In genomic region chr13:106507560-106508274, GRCh38 we compare ENCODE assay signal across 8 cellular contexts. TPM values are rescaled to one million over a fixed set of nuclear protein-coding genes. Genes with fewer than 3 reads are reported as not detected.
DNase-seq lines count a peak whose midpoint lies in the region; ATAC-seq lines count a peak whose summit lies in the region.

No MANE protein-coding gene starts in this region.

- H3K4me1 ChIP-seq in effector memory CD4-positive, alpha-beta T cell (ENCODE audit: control insufficient read depth, insufficient read depth, low read length, poor library complexity, severe bottlenecking), result no peaks in the 10 kb centered on the region

- no peaks in the 10 kb centered on the region for H3K36me3 ChIP-seq in effector memory CD4-positive, alpha-beta T cell (ENCODE audit: control insufficient read depth, insufficient read depth, low read length)

- H3K27me3 ChIP-seq in effector memory CD4-positive, alpha-beta T cell (replicated peaks; ENCODE audit: control insufficient read depth, insufficient read depth, low read length, poor library complexity, severe bottlenecking), result no peaks in the 10 kb centered on the region

- ATAC-seq in GM21576 (IDR thresholded peaks at IDR 0.05; ENCODE audit: unreplicated experiment), result peak; percentile 62

- no peaks in the 10 kb centered on the region for H3K9me3 ChIP-seq in effector memory CD4-positive, alpha-beta T cell (ENCODE audit: control insufficient read depth, low read length)

- peak; percentile 12 for DNase-seq in AG08396 (ENCODE audit: low spot score)
- peak; percentile 67 for DNase-seq in NK-92 treated with Interleukin-12 subunit alpha and Interleukin-12 subunit beta, amount 100 ng/mL, for 24 hours (lab: John Stamatoyannopoulos, UW)
- DNase-seq in fibroblast of the conjunctiva (ENCODE audit: low read depth), result peak; percentile 70
- no peak for DNase-seq in NCI-H2081 treated with DMSO at 0.1 percent for 48 hours (lab: John Stamatoyannopoulos, UW)
- no peak for DNase-seq in effector memory CD4-positive, alpha-beta T cell
- no peak for DNase-seq in central memory CD4-positive, alpha-beta T cell

- peak overlapping the region; percentile 94 for H3K27ac ChIP-seq in temporal lobe (ENCODE audit: low read depth, low read length)
- no peak overlapping the region for H3K27ac ChIP-seq in effector memory CD4-positive, alpha-beta T cell (ENCODE audit: insufficient read depth, low read length, poor library complexity, severe bottlenecking)

- no peak overlapping the region for H3K4me3 ChIP-seq in effector memory CD4-positive, alpha-beta T cell (ENCODE audit: insufficient read depth, low read depth, low read length, poor library complexity, severe bottlenecking)

RNA-seq across cellular contexts. Expression of gene EFNB2, which starts 27.7 kb away (rescaled TPM):
- total RNA-seq in temporal lobe, result 73.0 TPM

Comparison
In these comparisons a context has a peak if more than half of its experiments do, and no peak if none do; other contexts are left out.
1. DNase-seq: peak in AG08396 (single experiment), NK-92 treated with Interleukin-12 subunit alpha and Interleukin-12 subunit beta, amount 100 ng/mL, for 24 hours (single experiment) and fibroblast of the conjunctiva (single experiment); none in NCI-H2081 treated with DMSO at 0.1 percent for 48 hours (single experiment), effector memory CD4-positive, alpha-beta T cell (0 of 3) and central memory CD4-positive, alpha-beta T cell (single experiment).